24 cellular contexts compared by ENCODE assay signal in genomic region chr16:984736-985135, GRCh38. TPM values are rescaled to one million over a fixed set of nuclear protein-coding genes. Genes with fewer than 3 reads are reported as not detected.
"Had no signal": no experiment of that assay in that cellular context is flagged by ENCODE, and none has a peak within 500 bp of the region (broad histone marks: within the 10 kb centered on the region; RNA-seq: fewer than 3 reads in every experiment).

No MANE protein-coding gene starts in this region.

- DNase-seq: activated CD4-positive, alpha-beta T cell treated with anti-CD3 and anti-CD28 coated beads, Interleukin-2, amount 10 ng/mL, durations not matched to agents 24 days and 14 days; activated CD4-positive, alpha-beta T cell treated with anti-CD3 and anti-CD28 coated beads, Interleukin-2, amount 50 U/mL, for 4 hours; activated CD8-positive, alpha-beta T cell treated with anti-CD3 and anti-CD28 coated beads for 36 hours; activated effector memory CD4-positive, alpha-beta T cell treated with anti-CD3 and anti-CD28 coated beads, Interleukin-2, amount 50 U/mL, for 16 hours; activated naive CD4-positive, alpha-beta T cell treated with Interleukin-2 at 50 U/mL for 16 hours; activated naive CD8-positive, alpha-beta T cell treated with anti-CD3 and anti-CD28 coated beads, Interleukin-2, amount 10 ng/mL, durations not matched to agents 7 days and 5 days; activated T-cell treated with anti-CD3 and anti-CD28 coated beads, Interleukin-2, amount 50 U/mL, for 1 hour; activated T-cell treated with anti-CD3 and anti-CD28 coated beads, Interleukin-2, amount 50 U/mL, for 72 hours; body of pancreas; Kasumi-1; KG1; MG63; NCI-H1048; NCI-H1105 treated with DMSO at 0.1 percent for 48 hours; NCI-H1436 treated with DMSO at 0.1 percent for 48 hours; NCI-H1694 treated with DMSO at 0.1 percent for 48 hours; NCI-H2029; NCI-H345; NCI-H524 treated with DMSO at 0.1 percent for 48 hours; SHP77 treated with DMSO at 0.1 percent for 48 hours had no signal

- H3K27ac ChIP-seq: body of pancreas, breast epithelium had no signal

- H3K9me3 ChIP-seq: body of pancreas, breast epithelium, MG63 had no signal

- H3K4me3 ChIP-seq: body of pancreas, breast epithelium, MG63 had no signal

- ATAC-seq: activated CD8-positive, alpha-beta T cell treated with anti-CD3 and anti-CD28 coated beads for 36 hours; activated T-cell treated with anti-CD3 and anti-CD28 coated beads, Interleukin-2, amount 50 U/mL, for 72 hours; activated T-helper 17 cell treated with anti-CD3 and anti-CD28 coated beads, Interleukin-2, amount 50 U/mL, for 72 hours; body of pancreas; Panc1 had no signal

- H3K36me3 ChIP-seq: breast epithelium, MG63 had no signal

RNA-seq across cellular contexts. Expression of gene SOX8, which starts 3.2 kb away (rescaled TPM):
- total RNA-seq: RPMI7951 had no signal
